Comparison of ENCODE assay signal across 2 cellular contexts in genomic region chr21:41895643-41896493, GRCh38.
TF ChIP-seq lines count a peak whose summit lies in the region.

No MANE protein-coding gene starts in this region.

TF ChIP-seq in HEK293T, 16 proteins besides CTCF, POLR2A, EP300 and RAD21:
- TF ChIP-seq ARNT (IDR thresholded peaks at IDR 0.05): no peak
- no peak for TF ChIP-seq SUZ12 (IDR thresholded peaks at IDR 0.05)
- TF ChIP-seq TARDBP (IDR thresholded peaks at IDR 0.05): no peak
- TF ChIP-seq L3MBTL2 (conservative IDR thresholded peaks at IDR 0.05): peak; percentile 72

TF ChIP-seq in H1, 55 proteins besides CTCF, POLR2A, EP300 and RAD21:
- TF ChIP-seq BACH1 (IDR thresholded peaks at IDR 0.05; ENCODE audit: low read length): no peak
- TF ChIP-seq, protein P1, sequence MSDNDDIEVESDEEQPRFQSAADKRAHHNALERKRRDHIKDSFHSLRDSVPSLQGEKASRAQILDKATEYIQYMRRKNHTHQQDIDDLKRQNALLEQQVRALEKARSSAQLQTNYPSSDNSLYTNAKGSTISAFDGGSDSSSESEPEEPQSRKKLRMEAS (IDR thresholded peaks at IDR 0.05): peak; percentile 79
- TF ChIP-seq E2F6 (IDR thresholded peaks at IDR 0.05): peak; percentile 48
